ENCODE assay signal across 7 cellular contexts in the genomic region with DNA sequence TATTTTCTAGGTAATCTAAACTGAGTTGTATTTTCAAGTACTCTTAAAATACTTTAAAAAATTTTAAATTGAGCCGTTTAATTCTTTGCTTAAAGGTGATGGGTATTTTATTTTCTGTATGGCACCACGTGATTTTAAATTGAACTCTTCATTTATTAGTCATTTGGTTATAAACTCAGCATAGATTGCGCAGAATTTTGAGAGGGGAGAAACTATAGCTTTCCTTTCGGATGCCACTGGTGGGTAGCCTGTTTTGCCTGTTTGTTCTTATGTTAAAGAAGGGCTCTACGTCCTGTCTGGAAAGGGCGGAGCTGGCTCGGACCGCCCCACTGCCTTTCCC. TPM values are rescaled to one million over a fixed set of nuclear protein-coding genes. Genes with fewer than 3 reads are reported as not detected.
DNase-seq lines count a peak whose midpoint lies in the region; ATAC-seq and TF ChIP-seq lines count a peak whose summit lies in the region.

No MANE protein-coding gene starts in this region.

- H3K9me3 ChIP-seq in stomach = no peaks in the 10 kb centered on the region

- no peak overlapping the region for H3K27ac ChIP-seq in HL-60 (replicated peaks)
- H3K27ac ChIP-seq in stomach = peak overlapping the region in 4 of 5 donors; percentile 90 to 95 (median 93)

- 0 to 4% (median 2%) methylated on average over 8 of the region's 8 CpGs for WGBS in stomach, 5 donors

- H3K27ac Mint-ChIP-seq in activated T-helper 17 cell treated with anti-CD3 and anti-CD28 coated beads, Interleukin-2, amount 50 U/mL, for 72 hours = peak overlapping the region; percentile 81

- ATAC-seq in activated T-helper 17 cell treated with anti-CD3 and anti-CD28 coated beads, Interleukin-2, amount 50 U/mL, for 72 hours (replicated peaks) = no peak
- no peak for ATAC-seq in GM18517 (IDR thresholded peaks at IDR 0.05; ENCODE audit: unreplicated experiment)

- peaks cover 71% of the 10 kb centered on the region for H3K36me3 Mint-ChIP-seq in activated T-helper 17 cell treated with anti-CD3 and anti-CD28 coated beads, Interleukin-2, amount 50 U/mL, for 72 hours (ENCODE audit: low read depth)

- TF ChIP-seq POLR2A in stomach (IDR thresholded peaks at IDR 0.05) = no peak

- intact Hi-C loops in stomach (cut with DNase I; ENCODE audit: low total_unique reads) = no loop called here

- peak overlapping the region; percentile 92 for H3K4me3 Mint-ChIP-seq in activated T-helper 17 cell treated with anti-CD3 and anti-CD28 coated beads, Interleukin-2, amount 50 U/mL, for 72 hours

- H3K27me3 Mint-ChIP-seq in activated T-helper 17 cell treated with anti-CD3 and anti-CD28 coated beads, Interleukin-2, amount 50 U/mL, for 72 hours = no peaks in the 10 kb centered on the region

- no peaks in the 10 kb centered on the region for H3K27me3 ChIP-seq in HL-60 (ENCODE audit: insufficient read depth, poor library complexity, severe bottlenecking)
- H3K27me3 ChIP-seq in stomach = no peaks in the 10 kb centered on the region

- H3K4me3 ChIP-seq in HL-60 (replicated peaks; ENCODE audit: insufficient read depth, low read length) = peak overlapping the region; percentile 21
- H3K4me3 ChIP-seq in iPS-11a (ENCODE audit: low read depth, low read length) = peak overlapping the region; percentile 13
- peak overlapping the region; percentile 83 to 99 (median 93) for H3K4me3 ChIP-seq in stomach

- DNase-seq in HL-60 (ENCODE audit: low read depth in 1 of 2, low spot score in 1 of 2) (no peak), stomach (no peak), NCI-H187 treated with DMSO at 0.1 percent for 48 hours (lab: John Stamatoyannopoulos, UW) (no peak), NCI-H524 treated with DMSO at 0.1 percent for 48 hours (lab: John Stamatoyannopoulos, UW) (no peak)

- H3K4me1 Mint-ChIP-seq in activated T-helper 17 cell treated with anti-CD3 and anti-CD28 coated beads, Interleukin-2, amount 50 U/mL, for 72 hours = peaks cover 20% of the 10 kb centered on the region

- no peak for TF ChIP-seq EP300 in stomach (IDR thresholded peaks at IDR 0.05)

- TF ChIP-seq CTCF in HL-60 (IDR thresholded peaks at IDR 0.05; ENCODE audit: insufficient read depth, low read length) (no peak), stomach (IDR thresholded peaks at IDR 0.05) (no peak)

- peaks cover 29 to 61% (median 50%) of the 10 kb centered on the region in 4 donors for H3K36me3 ChIP-seq in stomach

- no peaks in the 10 kb centered on the region for H3K9me3 Mint-ChIP-seq in activated T-helper 17 cell treated with anti-CD3 and anti-CD28 coated beads, Interleukin-2, amount 50 U/mL, for 72 hours

- peaks cover 7 to 37% (median 19%) of the 10 kb centered on the region in 4 donors for H3K4me1 ChIP-seq in stomach

RNA-seq across cellular contexts. Expression of a gene that starts 0.4 kb away (rescaled TPM):
- total RNA-seq in activated T-helper 17 cell treated with anti-CD3 and anti-CD28 coated beads, Interleukin-2, amount 50 U/mL, for 72 hours = 10 to 100 TPM; 13.4 to 14.0 TPM
- 10 to 100 TPM in 3 of 5 donors, 1 to 10 TPM in 2; 5.3 to 23.3 (median 12.5) TPM for total RNA-seq in stomach
- polyA plus RNA-seq in stomach = 10 to 100 TPM in 1 of 3 donors, 1 to 10 TPM in 2; 4.8 to 11.3 (median 8.7) TPM

RNA-seq across cellular contexts. Expression of a gene that starts 22.6 kb away (rescaled TPM):
- total RNA-seq in activated T-helper 17 cell treated with anti-CD3 and anti-CD28 coated beads, Interleukin-2, amount 50 U/mL, for 72 hours = 100 to 1,000 TPM in 1 of 2 donors, 10 to 100 TPM in 1; 90.0 to 122 TPM
- total RNA-seq in stomach = 100 to 1,000 TPM in 4 of 5 donors, 10 to 100 TPM in 1; 21.0 to 357 (median 118) TPM
- 10 to 100 TPM; 58.8 to 79.1 (median 65.2) TPM for polyA plus RNA-seq in stomach

RNA-seq across cellular contexts. Expression of a gene that starts 34.2 kb away (rescaled TPM):
- total RNA-seq in activated T-helper 17 cell treated with anti-CD3 and anti-CD28 coated beads, Interleukin-2, amount 50 U/mL, for 72 hours = 100 to 1,000 TPM; 220 to 329 TPM
- 100 to 1,000 TPM in 1 of 5 donors, 10 to 100 TPM in 4; 52.1 to 105 (median 57.8) TPM for total RNA-seq in stomach
- polyA plus RNA-seq in stomach = 10 to 100 TPM in 2 of 3 donors, 1 to 10 TPM in 1; 6.9 to 49.4 (median 33.4) TPM

Comparison
In these comparisons a context has a peak if more than half of its experiments do, and no peak if none do; other contexts are left out.
1. H3K4me3 ChIP-seq: peak in every context shown above with its lines; median percentile 93 in stomach; 21 in HL-60; 13 in iPS-11a.